ENCODE assay signal across 25 cellular contexts in genomic region chr22:22022977-22023534, GRCh38.
"Had no signal": no experiment of that assay in that cellular context is flagged by ENCODE, and none has a peak within 500 bp of the region (broad histone marks: within the 10 kb centered on the region; RNA-seq: fewer than 3 reads in every experiment).

No MANE protein-coding gene starts in this region.

- H3K27me3 Mint-ChIP-seq: activated naive CD8-positive, alpha-beta T cell treated with anti-CD3 and anti-CD28 coated beads, Interleukin-2, amount 50 U/mL, for 24 hours had no signal

- H2AFZ ChIP-seq: neural progenitor cell had no signal

- H3K36me3 ChIP-seq: neural progenitor cell, ovary, stomach, vagina had no signal

- H3K4me1 ChIP-seq: neural progenitor cell, psoas muscle, stomach, vagina had no signal

- H3K36me3 Mint-ChIP-seq: activated naive CD4-positive, alpha-beta T cell treated with anti-CD3 and anti-CD28 coated beads, Interleukin-2, amount 10 ng/mL, durations not matched to agents 7 days and 5 days; brain; naive thymus-derived CD4-positive, alpha-beta T cell; neural progenitor cell had no signal

- H3K9me3 ChIP-seq: mucosa of descending colon, ovary, psoas muscle, stomach, vagina had no signal

- H3K27ac Mint-ChIP-seq: activated CD4-positive, alpha-beta T cell treated with anti-CD3 and anti-CD28 coated beads, Interleukin-2, amount 10 ng/mL, durations not matched to agents 7 days and 5 days; activated naive CD4-positive, alpha-beta T cell treated with anti-CD3 and anti-CD28 coated beads, Interleukin-2, amount 10 ng/mL, durations not matched to agents 7 days and 5 days; activated naive CD8-positive, alpha-beta T cell treated with anti-CD3 and anti-CD28 coated beads, Interleukin-2, amount 50 U/mL, for 24 hours; naive thymus-derived CD4-positive, alpha-beta T cell; neural progenitor cell had no signal

- H3K4me2 ChIP-seq: neural progenitor cell had no signal

- H3K9me3 Mint-ChIP-seq: activated CD4-positive, alpha-beta T cell treated with anti-CD3 and anti-CD28 coated beads, Interleukin-2, amount 10 ng/mL, durations not matched to agents 7 days and 5 days; activated naive CD4-positive, alpha-beta T cell treated with anti-CD3 and anti-CD28 coated beads, Interleukin-2, amount 10 ng/mL, durations not matched to agents 7 days and 5 days; activated naive CD8-positive, alpha-beta T cell treated with anti-CD3 and anti-CD28 coated beads, Interleukin-2, amount 50 U/mL, for 24 hours; brain; central memory CD8-positive, alpha-beta T cell; neural progenitor cell had no signal

- H3K4me3 Mint-ChIP-seq: activated CD4-positive, alpha-beta T cell treated with anti-CD3 and anti-CD28 coated beads, Interleukin-2, amount 10 ng/mL, durations not matched to agents 7 days and 5 days; activated naive CD4-positive, alpha-beta T cell treated with anti-CD3 and anti-CD28 coated beads, Interleukin-2, amount 10 ng/mL, durations not matched to agents 7 days and 5 days; activated naive CD8-positive, alpha-beta T cell treated with anti-CD3 and anti-CD28 coated beads, Interleukin-2, amount 50 U/mL, for 24 hours; brain; central memory CD8-positive, alpha-beta T cell; naive thymus-derived CD4-positive, alpha-beta T cell; neural progenitor cell had no signal

- H3K4me3 ChIP-seq: coronary artery, lung, mucosa of descending colon, neural progenitor cell, ovary, psoas muscle, stomach, vagina had no signal

- H3K27ac ChIP-seq: coronary artery, neural progenitor cell, ovary, psoas muscle, stomach, vagina had no signal

- H3K27me3 ChIP-seq: ovary, vagina had no signal

- H3K4me1 Mint-ChIP-seq: activated naive CD4-positive, alpha-beta T cell treated with anti-CD3 and anti-CD28 coated beads, Interleukin-2, amount 10 ng/mL, durations not matched to agents 7 days and 5 days; brain; central memory CD8-positive, alpha-beta T cell; naive thymus-derived CD4-positive, alpha-beta T cell had no signal

- DNase-seq: activated CD4-positive, alpha-beta T cell treated with anti-CD3 and anti-CD28 coated beads, Interleukin-2, amount 10 ng/mL, durations not matched to agents 7 days and 5 days; activated CD8-positive, alpha-beta memory T cell treated with anti-CD3 and anti-CD28 coated beads for 24 hours; activated CD8-positive, alpha-beta memory T cell treated with anti-CD3 and anti-CD28 coated beads, Interleukin-2, amount 50 U/mL, for 48 hours; activated effector memory CD4-positive, alpha-beta T cell treated with Interleukin-2 at 50 U/mL for 16 hours; activated naive CD4-positive, alpha-beta T cell treated with anti-CD3 and anti-CD28 coated beads, Interleukin-2, amount 10 ng/mL, durations not matched to agents 7 days and 5 days; activated naive CD8-positive, alpha-beta T cell treated with anti-CD3 and anti-CD28 coated beads, Interleukin-2, amount 50 U/mL, for 24 hours; activated T-cell treated with anti-CD3 and anti-CD28 coated beads, Interleukin-2, amount 50 U/mL, for 48 hours; anterior cingulate cortex; foreskin melanocyte; hypothalamus; mucosa of descending colon; naive thymus-derived CD4-positive, alpha-beta T cell; ovary; psoas muscle; right cardiac atrium; stimulated activated CD4-positive, alpha-beta T cell treated with anti-CD3 and anti-CD28 coated beads, Interleukin-2, amount 100 ng/mL, for 24 hours; stomach; trophoblast cell had no signal

- H3K9ac ChIP-seq: neural progenitor cell had no signal

- ATAC-seq: activated CD4-positive, CD25-positive, alpha-beta regulatory T cell treated with anti-CD3 and anti-CD28 coated beads, Interleukin-2, amount 50 U/mL, for 24 hours; activated naive CD8-positive, alpha-beta T cell treated with anti-CD3 and anti-CD28 coated beads, Interleukin-2, amount 50 U/mL, for 24 hours; mucosa of descending colon; naive thymus-derived CD4-positive, alpha-beta T cell had no signal
